Comparison of ENCODE assay signal across 8 cellular contexts in the genomic region with DNA sequence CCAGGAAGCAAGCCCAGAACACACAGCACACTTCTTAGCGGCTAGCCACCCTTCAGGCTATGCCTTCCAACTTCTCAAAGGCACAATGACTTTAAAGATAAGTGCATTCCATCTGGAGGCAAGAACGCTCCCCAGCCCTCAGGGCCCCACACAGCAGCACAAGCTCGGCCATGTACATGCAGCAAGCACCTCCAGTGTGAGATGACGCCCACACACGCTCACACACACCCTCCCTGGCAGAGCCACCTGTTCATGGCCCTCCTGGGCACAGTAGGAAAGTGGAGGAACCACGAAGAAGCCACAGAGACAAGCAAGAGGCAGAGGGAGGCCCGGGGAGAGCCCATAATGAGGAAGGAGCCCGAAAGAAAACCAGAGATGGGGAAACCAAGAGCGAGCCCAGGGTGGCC. TPM values are rescaled to one million over a fixed set of nuclear protein-coding genes. Genes with fewer than 3 reads are reported as not detected.
DNase-seq lines count a peak whose midpoint lies in the region; ATAC-seq and TF ChIP-seq lines count a peak whose summit lies in the region.

No MANE protein-coding gene starts in this region.

- H3K4me3 Mint-ChIP-seq in Calu3 (ENCODE audit: low read depth, unreplicated experiment), result peak overlapping the region; percentile 21
- no peak overlapping the region for H3K4me3 Mint-ChIP-seq in activated CD4-positive, alpha-beta memory T cell treated with anti-CD3 and anti-CD28 coated beads for 36 hours
- peak overlapping the region; percentile 71 to 95 (median 72) for H3K4me3 Mint-ChIP-seq in immature natural killer cell

- no TSS peak for BruUV-seq in Calu3 (replicated peaks; lab: Mats Ljungman, UMichigan)

- peak overlapping the region; percentile 77 for H3K27ac Mint-ChIP-seq in Calu3 (ENCODE audit: unreplicated experiment)
- no peak overlapping the region for H3K27ac Mint-ChIP-seq in activated CD4-positive, alpha-beta memory T cell treated with anti-CD3 and anti-CD28 coated beads for 36 hours
- peak overlapping the region; percentile 96 to 99 (median 98) for H3K27ac Mint-ChIP-seq in immature natural killer cell

- POLR2A ChIA-PET in activated CD4-positive, alpha-beta memory T cell treated with anti-CD3 and anti-CD28 coated beads for 36 hours (lab: Charles Lee), result interaction anchor here (1.3 kb wide), 1 partner anchor 209 kb away, joined by 3 read pairs; a partner anchor contains a TSS

- DNase-seq in Calu3, result peak; percentile 50
- peak; percentile 34 for DNase-seq in activated CD4-positive, alpha-beta memory T cell treated with anti-CD3 and anti-CD28 coated beads for 36 hours
- DNase-seq in immature natural killer cell, result peak in 2 of 3 donors; percentile 18 to 36
- no peak for DNase-seq in DMS153 treated with DMSO at 0.1 percent for 48 hours (lab: John Stamatoyannopoulos, UW; ENCODE audit: unreplicated experiment)
- no peak for DNase-seq in T-helper 9 cell

- H3K36me3 Mint-ChIP-seq in Calu3 (ENCODE audit: insufficient read depth, unreplicated experiment) (peaks cover 8% of the 10 kb centered on the region), immature natural killer cell (no peaks in the 10 kb centered on the region)
- H3K36me3 Mint-ChIP-seq in activated CD4-positive, alpha-beta memory T cell treated with anti-CD3 and anti-CD28 coated beads for 36 hours, result no peaks in the 10 kb centered on the region

- ATAC-seq in HG02763 (IDR thresholded peaks at IDR 0.05; ENCODE audit: unreplicated experiment), result peak; percentile 34
- ATAC-seq in HG03196 (IDR thresholded peaks at IDR 0.05; ENCODE audit: unreplicated experiment), result no peak

- peak overlapping the region; percentile 82 for H3K27ac ChIP-seq in temporal lobe (ENCODE audit: low read depth, low read length)

- CTCF ChIA-PET in Calu3 (lab: Charles Lee), result interaction anchor here (0.7 to 1.5 kb wide), 6 partner anchors 8 to 313 kb away, joined by 3 to 7 read pairs (median 4); no protein-coding TSS in a partner anchor
- CTCF ChIA-PET in activated CD4-positive, alpha-beta memory T cell treated with anti-CD3 and anti-CD28 coated beads for 36 hours (lab: Charles Lee), result interaction anchor here (1.8 kb wide), 1 partner anchor 17 kb away, joined by 7 read pairs; no protein-coding TSS in a partner anchor

- no peak for TF ChIP-seq CTCF in Calu3 (IDR thresholded peaks at IDR 0.05; ENCODE audit: unreplicated experiment)

- H3K27me3 Mint-ChIP-seq in Calu3 (ENCODE audit: unreplicated experiment) (no peaks in the 10 kb centered on the region), immature natural killer cell (ENCODE audit: low read depth in 3 of 3) (peaks cover 6 to 28% (median 22%) of the 10 kb centered on the region in 3 donors)
- H3K27me3 Mint-ChIP-seq in activated CD4-positive, alpha-beta memory T cell treated with anti-CD3 and anti-CD28 coated beads for 36 hours, result peaks cover 3% of the 10 kb centered on the region

- intact Hi-C loops in Calu3 (cut with micrococcal nuclease; ENCODE audit: unreplicated experiment), result no loop called here
- intact Hi-C loops in activated CD4-positive, alpha-beta memory T cell treated with anti-CD3 and anti-CD28 coated beads for 36 hours (cut with micrococcal nuclease), result loop anchor here (10.0 kb wide), 1 partner anchor 940 kb away; a partner anchor contains a TSS

- peaks cover 49% of the 10 kb centered on the region for H3K4me1 Mint-ChIP-seq in Calu3 (ENCODE audit: low read depth, unreplicated experiment)
- peaks cover 24% of the 10 kb centered on the region for H3K4me1 Mint-ChIP-seq in activated CD4-positive, alpha-beta memory T cell treated with anti-CD3 and anti-CD28 coated beads for 36 hours (ENCODE audit: low read depth)
- peaks cover 68 to 78% of the 10 kb centered on the region in 2 donors for H3K4me1 Mint-ChIP-seq in immature natural killer cell

- no peaks in the 10 kb centered on the region for H3K9me3 Mint-ChIP-seq in Calu3 (ENCODE audit: low read depth, unreplicated experiment)
- H3K9me3 Mint-ChIP-seq in activated CD4-positive, alpha-beta memory T cell treated with anti-CD3 and anti-CD28 coated beads for 36 hours, result no peaks in the 10 kb centered on the region
- H3K9me3 Mint-ChIP-seq in immature natural killer cell, result no peaks in the 10 kb centered on the region

RNA-seq across cellular contexts. Expression of a gene that starts 21.7 kb away (rescaled TPM):
- total RNA-seq in Calu3 (2022), result 52.8 and 54.7 TPM in 2 replicates
- total RNA-seq in activated CD4-positive, alpha-beta memory T cell treated with anti-CD3 and anti-CD28 coated beads for 36 hours, result 10 to 100 TPM; 55.4 to 58.2 TPM
- polyA plus RNA-seq in immature natural killer cell, result 100 to 1,000 TPM; 110 to 169 (median 167) TPM
- 42.8 TPM for total RNA-seq in temporal lobe

Comparison
In these comparisons a context has a peak if more than half of its experiments do, and no peak if none do; other contexts are left out.
1. DNase-seq: peak in Calu3 (single experiment), activated CD4-positive, alpha-beta memory T cell treated with anti-CD3 and anti-CD28 coated beads for 36 hours (single experiment) and immature natural killer cell (2 of 3); none in DMS153 treated with DMSO at 0.1 percent for 48 hours (single experiment) and T-helper 9 cell (single experiment).